Comparison of ENCODE assay signal across 15 cellular contexts in the genomic region with DNA sequence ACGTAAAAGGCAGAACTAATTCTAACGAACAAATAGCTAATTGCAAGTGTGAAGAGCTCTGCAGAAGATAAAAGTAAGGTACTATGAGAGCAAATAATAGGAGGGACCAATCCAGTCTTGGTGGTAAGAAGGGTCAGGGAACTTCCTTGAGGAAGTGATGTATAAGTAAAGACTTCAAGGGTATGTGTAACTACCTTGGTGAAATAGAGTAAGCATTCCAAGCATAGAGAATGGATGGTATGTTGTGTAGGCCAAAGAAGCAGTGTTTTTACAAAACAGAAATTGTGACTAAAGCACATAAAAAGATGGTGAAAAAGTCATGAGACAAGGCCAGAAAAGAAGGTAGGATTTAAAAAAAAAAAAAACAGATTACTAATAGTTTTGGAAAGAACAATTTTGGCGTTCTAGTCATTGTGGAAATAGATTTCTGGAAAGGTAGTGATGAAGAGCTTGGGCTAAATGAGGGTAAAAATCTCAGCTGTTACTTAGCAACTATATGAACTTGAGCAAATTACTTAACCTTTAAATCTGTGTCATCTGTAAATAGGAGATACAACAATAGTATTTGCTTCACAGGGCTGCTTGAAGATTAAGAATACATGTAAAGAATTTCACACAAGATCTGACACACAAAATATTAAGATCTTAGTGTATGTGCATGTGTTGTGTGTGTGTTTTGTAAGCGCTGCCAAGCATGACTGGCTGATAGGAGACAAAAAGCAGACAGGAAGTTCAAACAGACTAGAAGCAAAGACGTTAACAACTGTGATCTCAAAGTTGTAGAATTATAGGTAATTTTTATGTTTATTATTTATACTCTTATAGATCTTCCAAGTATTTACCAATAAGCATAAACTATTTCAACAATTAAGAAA.
A peak's percentile ranks its signal among the peaks of the same experiment; 100 is the strongest.
DNase-seq lines count a peak whose midpoint lies in the region; ATAC-seq, FAIRE-seq and TF ChIP-seq lines count a peak whose summit lies in the region.
"Had no signal": no experiment of that assay in that cellular context is flagged by ENCODE, and none has a peak within 500 bp of the region (broad histone marks: within the 10 kb centered on the region; RNA-seq: fewer than 3 reads in every experiment).

No MANE protein-coding gene starts in this region.

- peak overlapping the region; percentile 69 for H3K27ac ChIP-seq in keratinocyte (ENCODE audit: control insufficient read depth, insufficient read depth, low read length)
- H3K27ac ChIP-seq: SJCRH30, uterus had no signal

- no peak overlapping the region for H3K4me3 ChIP-seq in astrocyte of the spinal cord (ENCODE audit: low read depth, low read length)
- no peak overlapping the region for H3K4me3 ChIP-seq in keratinocyte (ENCODE audit: control insufficient read depth in 2 of 3, extremely low read depth in 1 of 3, insufficient read depth in 2 of 3, low read depth in 1 of 3, low read length in 3 of 3)
- H3K4me3 ChIP-seq: SJCRH30, uterus had no signal

- no peak for FAIRE-seq in keratinocyte (lab: Jason Lieb, UNC)

- no peaks in the 10 kb centered on the region for H3K27me3 ChIP-seq in keratinocyte (ENCODE audit: control insufficient read depth, extremely low read depth, insufficient read depth, low read length)
- H3K27me3 ChIP-seq: SJCRH30, uterus had no signal

- peaks cover 41% of the 10 kb centered on the region for H3K4me1 ChIP-seq in keratinocyte (ENCODE audit: control insufficient read depth, extremely low read depth, insufficient read depth, low read length)
- H3K4me1 ChIP-seq: uterus had no signal

- ATAC-seq in HG02938 (IDR thresholded peaks at IDR 0.05; ENCODE audit: unreplicated experiment) = no peak
- ATAC-seq: activated T-cell treated with anti-CD3 and anti-CD28 coated beads, Interleukin-2, amount 50 U/mL, for 72 hours; esophagus mucosa had no signal

- H3K9me3 Mint-ChIP-seq in HFFc6 = peaks cover 2% of the 10 kb centered on the region; the same call in 1 of the 2 replicates
- H3K9me3 Mint-ChIP-seq: activated T-cell treated with anti-CD3 and anti-CD28 coated beads, Interleukin-2, amount 50 U/mL, for 72 hours had no signal

- H3K79me2 ChIP-seq in keratinocyte (ENCODE audit: control insufficient read depth, insufficient read depth, low read length) = no peaks in the 10 kb centered on the region

- in situ Hi-C loops in astrocyte of the spinal cord (cut with HindIII; ENCODE audit: low sequenced_read_pairs) = no loop called here

- no peak overlapping the region for H3K9ac ChIP-seq in keratinocyte (ENCODE audit: control insufficient read depth, extremely low read depth, insufficient read depth, low read length)

- H3K4me3 Mint-ChIP-seq in HFFc6 = peak overlapping the region; percentile 77
- H3K4me3 Mint-ChIP-seq: activated T-cell treated with anti-CD3 and anti-CD28 coated beads, Interleukin-2, amount 50 U/mL, for 72 hours had no signal

- no peaks in the 10 kb centered on the region for H4K20me1 ChIP-seq in keratinocyte (ENCODE audit: control insufficient read depth, extremely low read depth, insufficient read depth, low read length)

- no peaks in the 10 kb centered on the region for H3K9me1 ChIP-seq in keratinocyte (ENCODE audit: control insufficient read depth, extremely low read depth, insufficient read depth, low read length)

- H2AFZ ChIP-seq in keratinocyte (ENCODE audit: control insufficient read depth, low read length) = peak overlapping the region; percentile 18

- peak overlapping the region; percentile 95 for H3K27ac Mint-ChIP-seq in HFFc6
- H3K27ac Mint-ChIP-seq: activated T-cell treated with anti-CD3 and anti-CD28 coated beads, Interleukin-2, amount 50 U/mL, for 72 hours had no signal

- dilution Hi-C loops in keratinocyte (cut with MboI; ENCODE audit: extremely low pct_ligation_motif_present, low sequenced_read_pairs) = no loop called here

- TF ChIP-seq CTCF in HFFc6 (IDR thresholded peaks at IDR 0.05) (no peak), astrocyte of the spinal cord (IDR thresholded peaks at IDR 0.05; ENCODE audit: low read depth, low read length) (no peak), keratinocyte (optimal IDR thresholded peaks at IDR 0.05 in 1 of 3, IDR thresholded peaks at IDR 0.05 in 1 of 3, conservative IDR thresholded peaks at IDR 0.05 in 1 of 3; ENCODE audit: extremely low read depth in 1 of 3, insufficient read depth in 2 of 3, low read length in 3 of 3) (no peak)

- intact Hi-C loops in posterior cingulate gyrus (cut with DNase I) = no loop called here

- H3K27me3 Mint-ChIP-seq in HFFc6 (ENCODE audit: insufficient read depth) = no peaks in the 10 kb centered on the region; the same call in 1 of the 2 replicates

- DNase-seq in A172 (ENCODE audit: low spot score) (peak; percentile 35), HFFc6 (peak; percentile 65), astrocyte of the spinal cord (ENCODE audit: low read depth, low spot score) (peak; percentile 63), keratinocyte (ENCODE audit: low read depth, low spot score) (no peak), posterior cingulate gyrus (no peak), SHP77 treated with DMSO at 0.1 percent for 48 hours (lab: John Stamatoyannopoulos, UW) (no peak), NOMO-1 (lab: John Stamatoyannopoulos, UW; ENCODE audit: unreplicated experiment in 2 of 2) (no peak)
- DNase-seq: activated CD4-positive, CD25-positive, alpha-beta regulatory T cell treated with anti-CD3 and anti-CD28 coated beads, Interleukin-2, amount 50 U/mL, for 72 hours; activated T-cell treated with anti-CD3 and anti-CD28 coated beads, Interleukin-2, amount 50 U/mL, for 72 hours; anterior cingulate cortex; NCI-H446; uterus had no signal

- peak overlapping the region; percentile 89 for H3K4me2 ChIP-seq in keratinocyte (ENCODE audit: control insufficient read depth, extremely low read depth, insufficient read depth, low read depth, low read length)

- peaks cover 67% of the 10 kb centered on the region for H3K4me1 Mint-ChIP-seq in HFFc6 (ENCODE audit: low read depth)

- H3K36me3 Mint-ChIP-seq in HFFc6 (ENCODE audit: low read depth) = peaks cover 24% of the 10 kb centered on the region

- H3K9me3 ChIP-seq in keratinocyte (ENCODE audit: control insufficient read depth, low read depth, low read length) = no peaks in the 10 kb centered on the region
- H3K9me3 ChIP-seq: SJCRH30, uterus had no signal

- peaks cover 0 to 2% of the 10 kb centered on the region in 2 experiments for H3K36me3 ChIP-seq in keratinocyte (ENCODE audit: control insufficient read depth in 2 of 2, extremely low read depth in 1 of 2, insufficient read depth in 2 of 2, low read length in 2 of 2)
- H3K36me3 ChIP-seq: uterus had no signal

Comparison
In these comparisons a context has a peak if more than half of its experiments do, and no peak if none do; other contexts are left out.
1. DNase-seq: peak in A172 (single experiment), HFFc6 (single experiment) and astrocyte of the spinal cord (single experiment); none in keratinocyte (single experiment), posterior cingulate gyrus (0 of 10), SHP77 treated with DMSO at 0.1 percent for 48 hours (single experiment) and NOMO-1 (0 of 2).